28 cellular contexts compared by ENCODE assay signal in genomic region chr1:94257451-94257850, GRCh38. TPM values are rescaled to one million over a fixed set of nuclear protein-coding genes. Genes with fewer than 3 reads are reported as not detected.
"Had no signal": no experiment of that assay in that cellular context is flagged by ENCODE, and none has a peak within 500 bp of the region (broad histone marks: within the 10 kb centered on the region; RNA-seq: fewer than 3 reads in every experiment).

No MANE protein-coding gene starts in this region.

- H3K36me3 Mint-ChIP-seq: activated naive CD4-positive, alpha-beta T cell treated with anti-CD3 and anti-CD28 coated beads, Interleukin-2, amount 10 ng/mL, durations not matched to agents 7 days and 5 days; activated naive CD8-positive, alpha-beta T cell treated with anti-CD3 and anti-CD28 coated beads, Interleukin-2, amount 10 ng/mL, durations not matched to agents 7 days and 5 days; stimulated activated memory B cell treated with anti-CD40 and anti-IgM and Interleukin-4, amounts not matched to agents 10 μg/mL and 1 μg/mL and 100 μg/mL, for 72 hours had no signal

- H3K4me1 Mint-ChIP-seq: activated CD4-positive, alpha-beta memory T cell treated with anti-CD3 and anti-CD28 coated beads, Interleukin-2, amount 10 ng/mL, durations not matched to agents 7 days and 5 days; activated CD4-positive, alpha-beta T cell treated with anti-CD3 and anti-CD28 coated beads, Interleukin-2, amount 10 ng/mL, durations not matched to agents 7 days and 5 days; activated naive CD4-positive, alpha-beta T cell treated with anti-CD3 and anti-CD28 coated beads, Interleukin-2, amount 10 ng/mL, durations not matched to agents 7 days and 5 days; activated naive CD8-positive, alpha-beta T cell treated with anti-CD3 and anti-CD28 coated beads, Interleukin-2, amount 10 ng/mL, durations not matched to agents 7 days and 5 days; T-helper 17 cell had no signal

- H3K4me1 ChIP-seq: colonic mucosa had no signal

- H3K27ac Mint-ChIP-seq: activated CD4-positive, alpha-beta memory T cell treated with anti-CD3 and anti-CD28 coated beads, Interleukin-2, amount 10 ng/mL, durations not matched to agents 7 days and 5 days; activated CD4-positive, alpha-beta T cell treated with anti-CD3 and anti-CD28 coated beads, Interleukin-2, amount 10 ng/mL, durations not matched to agents 7 days and 5 days; activated naive CD4-positive, alpha-beta T cell treated with anti-CD3 and anti-CD28 coated beads, Interleukin-2, amount 10 ng/mL, durations not matched to agents 7 days and 5 days; activated naive CD8-positive, alpha-beta T cell treated with anti-CD3 and anti-CD28 coated beads, Interleukin-2, amount 10 ng/mL, durations not matched to agents 7 days and 5 days; activated T-cell treated with anti-CD3 and anti-CD28 coated beads, Interleukin-2, amount 50 U/mL, for 24 hours; nephron; stimulated activated memory B cell treated with anti-CD40 and anti-IgM and Interleukin-4, amounts not matched to agents 10 μg/mL and 1 μg/mL and 100 μg/mL, for 72 hours; T-helper 17 cell had no signal

- H3K9me3 Mint-ChIP-seq: activated CD4-positive, alpha-beta memory T cell treated with anti-CD3 and anti-CD28 coated beads, Interleukin-2, amount 10 ng/mL, durations not matched to agents 7 days and 5 days; activated CD4-positive, alpha-beta T cell treated with anti-CD3 and anti-CD28 coated beads, Interleukin-2, amount 10 ng/mL, durations not matched to agents 7 days and 5 days; activated naive CD4-positive, alpha-beta T cell treated with anti-CD3 and anti-CD28 coated beads, Interleukin-2, amount 10 ng/mL, durations not matched to agents 7 days and 5 days; activated naive CD8-positive, alpha-beta T cell treated with anti-CD3 and anti-CD28 coated beads, Interleukin-2, amount 10 ng/mL, durations not matched to agents 7 days and 5 days; activated T-cell treated with anti-CD3 and anti-CD28 coated beads, Interleukin-2, amount 50 U/mL, for 24 hours; nephron; stimulated activated memory B cell treated with anti-CD40 and anti-IgM and Interleukin-4, amounts not matched to agents 10 μg/mL and 1 μg/mL and 100 μg/mL, for 72 hours had no signal

- H3K27me3 ChIP-seq: colonic mucosa, ovary, sigmoid colon, stomach, tibial nerve had no signal

- DNase-seq: activated CD4-positive, alpha-beta memory T cell treated with anti-CD3 and anti-CD28 coated beads, Interleukin-2, amount 10 ng/mL, durations not matched to agents 7 days and 5 days; activated CD4-positive, alpha-beta T cell treated with anti-CD3 and anti-CD28 coated beads for 1 hour; activated CD4-positive, alpha-beta T cell treated with anti-CD3 and anti-CD28 coated beads, Interleukin-2, amount 10 ng/mL, durations not matched to agents 7 days and 5 days; activated CD8-positive, alpha-beta memory T cell treated with anti-CD3 and anti-CD28 coated beads, Interleukin-2, amount 50 U/mL, for 48 hours; activated gamma-delta T cell; activated naive CD4-positive, alpha-beta T cell treated with anti-CD3 and anti-CD28 coated beads, Interleukin-2, amount 10 ng/mL, durations not matched to agents 7 days and 5 days; activated naive CD8-positive, alpha-beta T cell treated with anti-CD3 and anti-CD28 coated beads, Interleukin-2, amount 10 ng/mL, durations not matched to agents 7 days and 5 days; activated T-cell treated with anti-CD3 and anti-CD28 coated beads, Interleukin-2, amount 50 U/mL, for 24 hours; amniotic stem cell; colonic mucosa; effector CD8-positive, alpha-beta T cell; left ventricle myocardium inferior; mucosa of descending colon; ovary; sigmoid colon; small intestine; stimulated activated CD4-positive, alpha-beta T cell treated with anti-CD3 and anti-CD28 coated beads, Interleukin-1b, Interleukin-23, amount 100 ng/mL, for 48 hours; stimulated activated CD4-positive, alpha-beta T cell treated with anti-CD3 and anti-CD28 coated beads, Interleukin-4, amount 100 ng/mL, for 4 hours; stimulated activated CD8-positive, alpha-beta memory T cell treated with anti-CD3 and anti-CD28 coated beads, Interleukin-4, amount 100 ng/mL, for 48 hours; stomach; T-helper 17 cell; T1000 had no signal

- H3K4me3 ChIP-seq: colonic mucosa, left ventricle myocardium inferior, lung, mucosa of descending colon, ovary, prostate gland, sigmoid colon, stomach, tibial nerve had no signal

- ATAC-seq: mucosa of descending colon; stimulated activated memory B cell treated with anti-CD40 and anti-IgM and Interleukin-4, amounts not matched to agents 10 μg/mL and 1 μg/mL and 100 μg/mL, for 72 hours; T-helper 17 cell had no signal

- H3K9me3 ChIP-seq: colonic mucosa, left ventricle myocardium inferior, mucosa of descending colon, neutrophil, ovary, prostate gland, sigmoid colon, stomach, tibial nerve had no signal

- H3K4me3 Mint-ChIP-seq: activated CD4-positive, alpha-beta memory T cell treated with anti-CD3 and anti-CD28 coated beads, Interleukin-2, amount 10 ng/mL, durations not matched to agents 7 days and 5 days; activated CD4-positive, alpha-beta T cell treated with anti-CD3 and anti-CD28 coated beads, Interleukin-2, amount 10 ng/mL, durations not matched to agents 7 days and 5 days; activated naive CD4-positive, alpha-beta T cell treated with anti-CD3 and anti-CD28 coated beads, Interleukin-2, amount 10 ng/mL, durations not matched to agents 7 days and 5 days; activated naive CD8-positive, alpha-beta T cell treated with anti-CD3 and anti-CD28 coated beads, Interleukin-2, amount 10 ng/mL, durations not matched to agents 7 days and 5 days; activated T-cell treated with anti-CD3 and anti-CD28 coated beads, Interleukin-2, amount 50 U/mL, for 24 hours; nephron; stimulated activated memory B cell treated with anti-CD40 and anti-IgM and Interleukin-4, amounts not matched to agents 10 μg/mL and 1 μg/mL and 100 μg/mL, for 72 hours; T-helper 17 cell had no signal

- H3K27ac ChIP-seq: colonic mucosa, left ventricle myocardium inferior, neutrophil, ovary, prostate gland, stomach had no signal

- H3K36me3 ChIP-seq: colonic mucosa, left ventricle myocardium inferior, neutrophil, ovary, prostate gland, sigmoid colon, stomach, tibial nerve had no signal

RNA-seq across cellular contexts. Expression of gene ARHGAP29, which starts 20.1 kb away (rescaled TPM):
- total RNA-seq: activated CD4-positive, alpha-beta T cell treated with anti-CD3 and anti-CD28 coated beads, Interleukin-2, amount 10 ng/mL, durations not matched to agents 7 days and 5 days; activated naive CD8-positive, alpha-beta T cell treated with anti-CD3 and anti-CD28 coated beads, Interleukin-2, amount 10 ng/mL, durations not matched to agents 7 days and 5 days had no signal
